In the genomic region with DNA sequence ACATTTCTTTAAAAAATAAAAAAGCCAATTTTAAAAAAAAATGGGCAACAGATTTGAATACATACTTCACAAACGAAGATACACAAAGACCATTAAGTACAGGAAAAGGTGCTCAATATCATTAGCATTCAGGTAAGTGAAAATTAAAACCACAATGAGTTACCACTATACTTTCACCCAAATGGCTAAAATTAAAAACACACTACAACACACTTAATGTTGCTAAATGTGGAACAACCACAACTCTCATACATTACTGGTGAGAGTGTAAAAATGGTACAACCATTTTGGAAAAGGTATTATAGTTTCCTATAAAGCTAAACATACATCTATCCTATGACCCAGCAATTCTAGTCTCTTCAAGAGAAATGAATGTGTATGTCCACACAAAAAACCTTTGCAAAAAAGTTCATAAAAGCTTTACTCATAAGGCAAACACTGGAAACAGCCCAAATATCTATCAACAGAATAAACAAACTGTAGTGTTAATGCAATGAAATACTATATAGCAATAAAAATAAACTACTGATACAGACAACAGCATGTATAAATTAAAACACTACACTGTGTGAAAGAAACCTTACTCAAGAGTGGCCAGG, we compare ENCODE assay signal across 27 cellular contexts. TPM values are rescaled to one million over a fixed set of nuclear protein-coding genes. Genes with fewer than 3 reads are reported as not detected.
DNase-seq lines count a peak whose midpoint lies in the region; ATAC-seq, FAIRE-seq and TF ChIP-seq lines count a peak whose summit lies in the region.
"Had no signal": no experiment of that assay in that cellular context is flagged by ENCODE, and none has a peak within 500 bp of the region (broad histone marks: within the 10 kb centered on the region; RNA-seq: fewer than 3 reads in every experiment).

No MANE protein-coding gene starts in this region.

- H3K27me3 ChIP-seq in IMR-90 (ENCODE audit: control insufficient read depth, insufficient read depth, low read length) (no peaks in the 10 kb centered on the region), mesendoderm (ENCODE audit: insufficient read depth, low read length, poor library complexity) (no peaks in the 10 kb centered on the region)
- H3K27me3 ChIP-seq: SJCRH30 had no signal

- H3K9me1 ChIP-seq in IMR-90 (ENCODE audit: insufficient read depth, low read length): peaks cover 5% of the 10 kb centered on the region; the same call in 1 of the 2 replicates

- H2BK5ac ChIP-seq in IMR-90 (ENCODE audit: low read depth, low read length, poor library complexity, severe bottlenecking) (peak overlapping the region; percentile 26), mesendoderm (ENCODE audit: low read length) (no peak overlapping the region)

- no peak overlapping the region for H2AFZ ChIP-seq in IMR-90 (replicated peaks; ENCODE audit: low read length, poor library complexity)
- H2AFZ ChIP-seq: PC-9 had no signal

- H3K18ac ChIP-seq in IMR-90 (ENCODE audit: low read depth, low read length): no peak overlapping the region
- no peak overlapping the region for H3K18ac ChIP-seq in mesendoderm (ENCODE audit: low read length)

- FAIRE-seq in G401.6 (lab: Jason Lieb, UNC): peak; percentile 34

- peaks cover 12% of the 10 kb centered on the region for H3K4me1 ChIP-seq in IMR-90 (ENCODE audit: control insufficient read depth, insufficient read depth, low read length)
- no peaks in the 10 kb centered on the region for H3K4me1 ChIP-seq in mesendoderm (ENCODE audit: control insufficient read depth, low read depth, low read length)
- H3K4me1 ChIP-seq: HAP-1, SJCRH30 had no signal

- H3K79me2 ChIP-seq in mesendoderm (ENCODE audit: control insufficient read depth, insufficient read depth, low read length): peaks cover 17% of the 10 kb centered on the region

- TF ChIP-seq POLR2A in IMR-90 (IDR thresholded peaks at IDR 0.05; ENCODE audit: low read depth, low read length): no peak

- H4K8ac ChIP-seq in IMR-90 (ENCODE audit: low read depth in 2 of 2, low read length in 2 of 2) (no peak overlapping the region), mesendoderm (ENCODE audit: low read depth, low read length) (no peak overlapping the region)

- H2AK9ac ChIP-seq in IMR-90 (replicated peaks; ENCODE audit: low read depth, low read length, poor library complexity): no peak overlapping the region

- H3K4me1 Mint-ChIP-seq in WTC11 (no peaks in the 10 kb centered on the region), mesothelial cell of epicardium (no peaks in the 10 kb centered on the region)

- no peak overlapping the region for H3K27ac ChIP-seq in IMR-90 (ENCODE audit: insufficient read depth, low read length)
- H3K27ac ChIP-seq in mesendoderm (ENCODE audit: low read depth, low read length): no peak overlapping the region
- H3K27ac ChIP-seq: PC-9, SJCRH30 had no signal

- dilution Hi-C loops in IMR-90 (cut with HindIII; ENCODE audit: low sequenced_read_pairs, unreplicated experiment): no loop called here

- peaks cover 67% of the 10 kb centered on the region for H4K20me1 ChIP-seq in IMR-90 (ENCODE audit: insufficient read depth, low read length)

- intact Hi-C loops in IMR-90 (cut with micrococcal nuclease): no loop called here
- intact Hi-C loops in head of caudate nucleus (cut with DNase I): no loop called here

- H3K4ac ChIP-seq in IMR-90 (ENCODE audit: low read depth, low read length) (no peak overlapping the region), mesendoderm (ENCODE audit: low read depth, low read length) (no peak overlapping the region)

- H3K23ac ChIP-seq in IMR-90 (ENCODE audit: low read depth, low read length) (no peak overlapping the region), mesendoderm (ENCODE audit: low read length) (no peak overlapping the region)

- POLR2A ChIA-PET in IMR-90 (lab: Charles Lee; ENCODE audit: unreplicated experiment): no interaction called here
- POLR2A ChIA-PET in WTC11 (lab: Charles Lee): interaction anchor here (0.6 kb wide), 1 partner anchor 14 kb away, joined by 5 read pairs; no protein-coding TSS in a partner anchor

- no peak overlapping the region for H3K56ac ChIP-seq in IMR-90 (ENCODE audit: extremely low read depth, insufficient read depth, low read length)
- H3K56ac ChIP-seq in mesendoderm (ENCODE audit: low read length): no peak overlapping the region

- CTCF ChIA-PET in IMR-90 (lab: Yijun Ruan, JAX): interaction anchor here (0.7 to 1.1 kb wide), 2 partner anchors 31 to 127 kb away, joined by 3 to 4 read pairs; no protein-coding TSS in a partner anchor
- CTCF ChIA-PET in WTC11 (lab: Charles Lee): interaction anchor here (1.4 kb wide), 1 partner anchor 31 kb away, joined by 4 read pairs; a partner anchor contains a TSS

- no peak overlapping the region for H4K91ac ChIP-seq in IMR-90 (ENCODE audit: insufficient read depth, low read depth, low read length)

- H2BK120ac ChIP-seq in IMR-90 (ENCODE audit: low read depth, low read length): no peak overlapping the region
- no peak overlapping the region for H2BK120ac ChIP-seq in mesendoderm (ENCODE audit: low read depth, low read length)

- H2AK5ac ChIP-seq in IMR-90 (ENCODE audit: low read depth, low read length) (no peak overlapping the region), mesendoderm (ENCODE audit: low read length) (no peak overlapping the region)

- H3K4me3 ChIP-seq in IMR-90 (ENCODE audit: insufficient read depth, low read depth, low read length) (no peak overlapping the region), mesendoderm (ENCODE audit: low read length) (no peak overlapping the region)
- H3K4me3 ChIP-seq: HAP-1, PC-9, SJCRH30 had no signal

- DNase-seq in IMR-90 (peak; percentile 46), WTC11 (ENCODE audit: low spot score) (no peak), mesothelial cell of epicardium (ENCODE audit: low spot score in 2 of 2, unreplicated experiment in 2 of 2) (no peak), head of caudate nucleus (no peak), mesendoderm (no peak)
- DNase-seq in stimulated activated CD4-positive, alpha-beta T cell treated with anti-CD3 and anti-CD28 coated beads, Interleukin-4, amount 100 ng/mL, for 1 hour: no peak
- DNase-seq: C1 segment of cervical spinal cord; CD8-positive, alpha-beta memory T cell; DMS 273 treated with DMSO at 0.1 percent for 48 hours; DMS79; GOT3; NCI-H1092 treated with DMSO at 0.1 percent for 48 hours; NCI-H1436; NCI-H187; NCI-H2081 treated with DMSO at 0.1 percent for 48 hours; NCI-H2171; NCI-H226; NCI-H510A; PC-9; SJCRH30 had no signal

- H3K9ac ChIP-seq in IMR-90 (ENCODE audit: low read depth, low read length) (no peak overlapping the region), mesendoderm (ENCODE audit: low read length) (no peak overlapping the region)

- H3K79me1 ChIP-seq in IMR-90 (ENCODE audit: low read depth in 1 of 2, low read length in 2 of 2) (peaks cover 27 to 58% of the 10 kb centered on the region in 2 experiments), mesendoderm (ENCODE audit: low read length) (peaks cover 9% of the 10 kb centered on the region)

- H3K4me2 ChIP-seq in IMR-90 (ENCODE audit: low read depth, low read length): no peak overlapping the region
- no peak overlapping the region for H3K4me2 ChIP-seq in mesendoderm (ENCODE audit: low read length)
- H3K4me2 ChIP-seq: PC-9 had no signal

- H3K36me3 ChIP-seq in IMR-90 (ENCODE audit: control insufficient read depth, insufficient read depth, low read length): peaks cover 3% of the 10 kb centered on the region; the same call in 1 of the 2 replicates
- no peaks in the 10 kb centered on the region for H3K36me3 ChIP-seq in mesendoderm (ENCODE audit: control insufficient read depth, insufficient read depth, low read length)

- no peak for TF ChIP-seq CTCF in IMR-90 (conservative IDR thresholded peaks at IDR 0.05; ENCODE audit: low read depth, low read length)
- no peak for TF ChIP-seq CTCF in WTC11 (IDR thresholded peaks at IDR 0.05)
- TF ChIP-seq CTCF in mesothelial cell of epicardium (IDR thresholded peaks at IDR 0.05; ENCODE audit: unreplicated experiment): no peak

- H2BK20ac ChIP-seq in IMR-90 (ENCODE audit: low read depth, low read length): no peak overlapping the region

- H2BK15ac ChIP-seq in IMR-90 (ENCODE audit: low read depth, low read length) (no peak overlapping the region), mesendoderm (replicated peaks; ENCODE audit: low read depth) (no peak overlapping the region)

- H3K14ac ChIP-seq in IMR-90 (replicated peaks; ENCODE audit: low read depth, low read length): no peak overlapping the region

- H3K9me3 ChIP-seq in IMR-90 (ENCODE audit: control insufficient read depth, insufficient read depth, low read length): no peaks in the 10 kb centered on the region
- H3K9me3 ChIP-seq: HAP-1, SJCRH30 had no signal

- H4K5ac ChIP-seq in IMR-90 (ENCODE audit: low read depth, low read length) (no peak overlapping the region), mesendoderm (ENCODE audit: low read length) (no peak overlapping the region)

- no peak for ATAC-seq in IMR-90 (ENCODE audit: low read depth)
- no peak for ATAC-seq in WTC11
- ATAC-seq: Right ventricle myocardium inferior, SK-N-SH treated with all-trans-retinoic acid at 6 μM for 48 hours had no signal

- WGBS in IMR-90 (ENCODE audit: extremely low coverage in 2 of 2, insufficient read length in 1 of 2), 2 experiments: no CpG with 5 or more reads among the region's 1 CpG
- WGBS in mesendoderm (ENCODE audit: extremely low coverage, insufficient coverage, low lambda C conversion rate): no CpG with 5 or more reads among the region's 1 CpG

- no peak for TF ChIP-seq RAD21 in IMR-90 (IDR thresholded peaks at IDR 0.05; ENCODE audit: low read length)

- in situ Hi-C loops in IMR-90 (cut with MboI; ENCODE audit: low sequenced_read_pairs): no loop called here

- no peaks in the 10 kb centered on the region for H3K27me3 Mint-ChIP-seq in WTC11 (ENCODE audit: low read depth)
- H3K27me3 Mint-ChIP-seq in mesothelial cell of epicardium (ENCODE audit: low read depth): no peaks in the 10 kb centered on the region
- H3K27me3 Mint-ChIP-seq: CD8-positive, alpha-beta memory T cell; IgD-negative memory B cell had no signal

- no peaks in the 10 kb centered on the region for H3K9me3 Mint-ChIP-seq in WTC11
- H3K9me3 Mint-ChIP-seq in mesothelial cell of epicardium: no peaks in the 10 kb centered on the region
- H3K9me3 Mint-ChIP-seq: CD8-positive, alpha-beta memory T cell; IgD-negative memory B cell had no signal

- BruUV-seq in IMR-90 (replicated peaks; lab: Mats Ljungman, UMichigan): no TSS peak

- peak overlapping the region; percentile 82; the same call in 1 of the 2 replicates for H3K27ac Mint-ChIP-seq in WTC11
- H3K27ac Mint-ChIP-seq in mesothelial cell of epicardium: peak overlapping the region; percentile 43

- H3K4me3 Mint-ChIP-seq in WTC11 (no peak overlapping the region), mesothelial cell of epicardium (no peak overlapping the region)
- H3K4me3 Mint-ChIP-seq: IgD-negative memory B cell had no signal

- H3K36me3 Mint-ChIP-seq in WTC11 (peaks cover 5% of the 10 kb centered on the region; the same call in 1 of the 2 replicates), mesothelial cell of epicardium (peaks cover 4% of the 10 kb centered on the region)
- H3K36me3 Mint-ChIP-seq: IgD-negative memory B cell had no signal

RNA-seq across cellular contexts. Expression of a gene that starts 14.9 kb away (rescaled TPM):
- 28.6 and 28.7 TPM in 2 replicates for total RNA-seq in IMR-90 (2012; rRNA removed)
- polyA plus RNA-seq in IMR-90 (2012; rRNA removed): 28.3 and 31.2 TPM in 2 replicates
- polyA plus RNA-seq in IMR-90 (2012; cell fraction: cytosol; rRNA removed): 21.4 and 28.9 TPM in 2 replicates
- 31.3 and 54.5 TPM in 2 replicates for polyA plus RNA-seq in IMR-90 (2012; cell fraction: nucleus; rRNA removed; ENCODE audit: low replicate concordance)
- total RNA-seq in WTC11 (2021): 29.2 to 32.2 TPM (median 32.2 TPM) in 3 replicates
- total RNA-seq in mesothelial cell of epicardium: 41.7 to 46.4 TPM (median 46.4 TPM) in 3 replicates
- 18.7 TPM for polyA plus RNA-seq in mesendoderm (2013, experiment 1 of 2)
- 17.1 TPM for polyA plus RNA-seq in mesendoderm (2013, experiment 2 of 2)

RNA-seq across cellular contexts. Expression of a gene that starts 28.2 kb away (rescaled TPM):
- total RNA-seq in IMR-90 (2012; rRNA removed) (not detected in 2 replicates), WTC11 (2021) (0.17 to 0.69 TPM (median 0.39 TPM) in 3 replicates), mesothelial cell of epicardium (0.27 to 0.42 TPM in 2 of 3 replicates, not detected in the other)
- polyA plus RNA-seq in IMR-90 (2012; rRNA removed): 0.07 TPM in 1 of 2 replicates, not detected in the other
- polyA plus RNA-seq in IMR-90 (2012; cell fraction: cytosol; rRNA removed): 0.03 TPM in 1 of 2 replicates, not detected in the other
- 0.76 and 2.0 TPM in 2 replicates for polyA plus RNA-seq in IMR-90 (2012; cell fraction: nucleus; rRNA removed; ENCODE audit: low replicate concordance)
- 0.04 TPM for polyA plus RNA-seq in mesendoderm (2013, experiment 1 of 2)
- polyA plus RNA-seq in mesendoderm (2013, experiment 2 of 2): 0.03 TPM
- total RNA-seq: A673; CD8-positive, alpha-beta memory T cell; Right ventricle myocardium inferior; RPMI7951; SJCRH30 had no signal
- polyA plus RNA-seq: CD8-positive, alpha-beta memory T cell; IgD-negative memory B cell had no signal

RNA-seq across cellular contexts. Expression of a gene that starts 31.6 kb away (rescaled TPM):
- total RNA-seq in IMR-90 (2012; rRNA removed) (2.3 and 2.8 TPM in 2 replicates), WTC11 (2021) (1.4 to 2.0 TPM (median 1.5 TPM) in 3 replicates), mesothelial cell of epicardium (7.7 to 9.4 TPM (median 8.4 TPM) in 3 replicates)
- polyA plus RNA-seq in IMR-90 (2012; rRNA removed): 4.5 and 5.4 TPM in 2 replicates
- 3.7 and 5.2 TPM in 2 replicates for polyA plus RNA-seq in IMR-90 (2012; cell fraction: cytosol; rRNA removed)
- polyA plus RNA-seq in IMR-90 (2012; cell fraction: nucleus; rRNA removed; ENCODE audit: low replicate concordance): 1.5 and 3.6 TPM in 2 replicates
- 0.62 TPM for polyA plus RNA-seq in mesendoderm (2013, experiment 1 of 2)
- 0.69 TPM for polyA plus RNA-seq in mesendoderm (2013, experiment 2 of 2)
- total RNA-seq: PC-9 had no signal

RNA-seq across cellular contexts. Expression of a gene that starts 42.3 kb away (rescaled TPM):
- 15.3 and 18.6 TPM in 2 replicates for total RNA-seq in IMR-90 (2012; rRNA removed)
- polyA plus RNA-seq in IMR-90 (2012; rRNA removed): 57.0 and 57.8 TPM in 2 replicates
- polyA plus RNA-seq in IMR-90 (2012; cell fraction: cytosol; rRNA removed): 15.4 and 23.7 TPM in 2 replicates
- 627 and 1,170 TPM in 2 replicates for polyA plus RNA-seq in IMR-90 (2012; cell fraction: nucleus; rRNA removed; ENCODE audit: low replicate concordance)
- 1.2 to 1.9 TPM (median 1.6 TPM) in 3 replicates for total RNA-seq in WTC11 (2021)
- total RNA-seq in mesothelial cell of epicardium: 133 to 144 TPM (median 139 TPM) in 3 replicates
- polyA plus RNA-seq in mesendoderm (2013, experiment 1 of 2): 0.06 TPM
- 0.17 TPM for polyA plus RNA-seq in mesendoderm (2013, experiment 2 of 2)

RNA-seq across cellular contexts. Expression of a gene that starts 47.7 kb away (rescaled TPM):
- total RNA-seq in IMR-90 (2012; rRNA removed) (35.8 and 37.3 TPM in 2 replicates), WTC11 (2021) (23.7 to 28.7 TPM (median 28.0 TPM) in 3 replicates), mesothelial cell of epicardium (32.3 to 33.9 TPM (median 32.7 TPM) in 3 replicates)
- polyA plus RNA-seq in IMR-90 (2012; rRNA removed): 27.9 and 29.5 TPM in 2 replicates
- 20.4 and 33.3 TPM in 2 replicates for polyA plus RNA-seq in IMR-90 (2012; cell fraction: cytosol; rRNA removed)
- polyA plus RNA-seq in IMR-90 (2012; cell fraction: nucleus; rRNA removed; ENCODE audit: low replicate concordance): 39.1 and 75.9 TPM in 2 replicates
- 16.1 TPM for polyA plus RNA-seq in mesendoderm (2013, experiment 1 of 2)
- 15.8 TPM for polyA plus RNA-seq in mesendoderm (2013, experiment 2 of 2)
